1 cellular context compared by ENCODE assay signal in the genomic region with DNA sequence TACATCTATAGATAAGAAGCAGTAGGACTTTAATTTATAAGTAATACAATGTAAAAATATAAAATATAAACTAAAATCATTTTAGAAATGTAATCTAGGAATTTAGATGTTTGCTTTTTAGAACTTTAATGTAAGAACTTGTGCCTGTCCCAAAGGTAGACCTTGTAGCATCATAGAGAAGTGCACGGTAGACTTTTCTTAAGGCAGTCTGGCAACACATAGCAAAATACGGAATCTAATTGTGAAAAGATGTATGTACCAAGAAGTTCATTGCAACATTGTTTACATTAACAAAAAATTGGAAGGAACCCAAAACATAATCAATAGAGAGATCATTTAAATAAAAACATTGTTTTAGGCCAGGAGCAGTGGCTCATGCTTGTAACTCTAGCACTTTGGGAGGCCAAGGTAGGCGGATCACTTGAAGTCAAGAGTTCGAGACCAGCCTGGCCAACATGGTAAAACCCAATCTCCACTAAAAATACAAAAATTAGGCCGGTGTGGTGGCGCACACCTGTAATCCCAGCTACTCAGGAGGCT.
TF ChIP-seq lines count a peak whose summit lies in the region.

No MANE protein-coding gene starts in this region.

TF ChIP-seq in SK-N-SH treated with all-trans-retinoic acid at 6 μM for 48 hours, 23 proteins besides CTCF, POLR2A, EP300 and RAD21 (continued from another document):
- TF ChIP-seq, protein P1, sequence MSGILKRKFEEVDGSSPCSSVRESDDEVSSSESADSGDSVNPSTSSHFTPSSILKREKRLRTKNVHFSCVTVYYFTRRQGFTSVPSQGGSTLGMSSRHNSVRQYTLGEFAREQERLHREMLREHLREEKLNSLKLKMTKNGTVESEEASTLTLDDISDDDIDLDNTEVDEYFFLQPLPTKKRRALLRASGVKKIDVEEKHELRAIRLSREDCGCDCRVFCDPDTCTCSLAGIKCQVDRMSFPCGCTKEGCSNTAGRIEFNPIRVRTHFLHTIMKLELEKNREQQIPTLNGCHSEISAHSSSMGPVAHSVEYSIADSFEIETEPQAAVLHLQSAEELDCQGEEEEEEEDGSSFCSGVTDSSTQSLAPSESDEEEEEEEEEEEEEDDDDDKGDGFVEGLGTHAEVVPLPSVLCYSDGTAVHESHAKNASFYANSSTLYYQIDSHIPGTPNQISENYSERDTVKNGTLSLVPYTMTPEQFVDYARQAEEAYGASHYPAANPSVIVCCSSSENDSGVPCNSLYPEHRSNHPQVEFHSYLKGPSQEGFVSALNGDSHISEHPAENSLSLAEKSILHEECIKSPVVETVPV (CRISPR knock-in tag; IDR thresholded peaks at IDR 0.05) = no peak
